In the genomic region with DNA sequence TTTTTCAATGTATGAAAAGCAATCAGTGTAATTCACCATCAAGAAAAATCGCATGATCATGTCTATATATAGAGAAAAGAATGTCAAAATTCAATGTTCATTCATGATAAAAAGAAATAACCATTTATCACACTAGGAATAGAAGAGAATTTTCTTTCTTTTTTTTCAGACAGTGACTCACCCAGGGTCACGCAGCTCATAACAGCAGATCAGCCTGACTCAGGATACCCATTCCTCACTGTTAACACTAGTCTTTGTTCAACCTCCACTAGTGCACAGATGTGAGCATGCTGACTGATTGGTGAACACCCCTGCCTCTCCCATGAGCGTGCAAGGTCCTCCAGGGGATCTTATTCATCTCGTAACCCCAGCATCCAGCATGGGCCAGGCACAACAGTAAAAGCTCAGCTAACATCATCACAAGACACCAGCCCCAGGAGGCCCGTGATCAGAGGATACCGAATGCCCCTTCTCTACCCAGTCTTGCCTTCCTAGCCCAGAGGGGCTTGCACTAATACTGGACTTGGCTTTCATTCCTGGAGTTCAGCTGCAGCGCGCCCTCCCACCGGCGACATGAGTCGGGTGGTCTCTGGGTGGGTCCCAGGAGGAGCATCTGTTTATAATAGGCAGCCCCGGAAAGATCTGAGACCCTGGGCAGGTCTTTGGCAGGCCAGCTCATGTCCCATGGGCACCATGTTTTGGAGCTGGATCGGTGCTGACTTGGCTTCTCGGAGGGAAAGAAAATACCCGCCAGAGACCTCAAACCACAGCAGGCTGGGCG, we compare ENCODE assay signal across 24 cellular contexts.
"Had no signal": no experiment of that assay in that cellular context is flagged by ENCODE, and none has a peak within 500 bp of the region (broad histone marks: within the 10 kb centered on the region; RNA-seq: fewer than 3 reads in every experiment).

No MANE protein-coding gene starts in this region.

- H3K27ac ChIP-seq: adrenal gland, ascending aorta, body of pancreas, KMS-11, Peyer's patch, WERI-Rb-1 had no signal

- H3K27ac Mint-ChIP-seq: activated CD8-positive, alpha-beta T cell treated with anti-CD3 and anti-CD28 coated beads, Interleukin-2, amount 10 ng/mL, durations not matched to agents 7 days and 5 days; activated naive CD8-positive, alpha-beta T cell treated with anti-CD3 and anti-CD28 coated beads, Interleukin-2, amount 10 ng/mL, durations not matched to agents 7 days and 5 days had no signal

- H3K36me3 ChIP-seq: adrenal gland, ascending aorta, Peyer's patch, WERI-Rb-1 had no signal

- H3K4me3 Mint-ChIP-seq: activated CD8-positive, alpha-beta T cell treated with anti-CD3 and anti-CD28 coated beads, Interleukin-2, amount 10 ng/mL, durations not matched to agents 7 days and 5 days; activated naive CD8-positive, alpha-beta T cell treated with anti-CD3 and anti-CD28 coated beads, Interleukin-2, amount 10 ng/mL, durations not matched to agents 7 days and 5 days; central memory CD8-positive, alpha-beta T cell had no signal

- ATAC-seq: activated CD8-positive, alpha-beta T cell treated with anti-CD3 and anti-CD28 coated beads, Interleukin-2, amount 10 ng/mL, durations not matched to agents 7 days and 5 days; body of pancreas had no signal

- H3K4me3 ChIP-seq: adrenal gland, ascending aorta, body of pancreas, Peyer's patch had no signal

- H3K4me1 ChIP-seq: adrenal gland, ascending aorta, body of pancreas, Peyer's patch had no signal

- DNase-seq: activated CD4-positive, alpha-beta T cell treated with anti-CD3 and anti-CD28 coated beads for 48 hours; activated CD4-positive, alpha-beta T cell treated with anti-CD3 and anti-CD28 coated beads, Interleukin-2, amount 50 U/mL, for 4 hours; activated CD4-positive, CD25-positive, alpha-beta regulatory T cell treated with anti-CD3 and anti-CD28 coated beads, Interleukin-2, amount 50 U/mL, for 72 hours; activated CD8-positive, alpha-beta memory T cell treated with anti-CD3 and anti-CD28 coated beads, Interleukin-2, amount 50 U/mL, for 48 hours; activated CD8-positive, alpha-beta T cell treated with anti-CD3 and anti-CD28 coated beads, Interleukin-2, amount 10 ng/mL, durations not matched to agents 7 days and 5 days; activated naive CD4-positive, alpha-beta T cell treated with anti-CD3 and anti-CD28 coated beads, Interleukin-2, amount 50 U/mL, for 16 hours; activated naive CD8-positive, alpha-beta T cell treated with anti-CD3 and anti-CD28 coated beads, Interleukin-2, amount 10 ng/mL, durations not matched to agents 7 days and 5 days; activated T-cell treated with anti-CD3 and anti-CD28 coated beads, Interleukin-2, amount 50 U/mL, for 1 hour; adrenal gland; body of pancreas; MV-4-11; NCI-H1092 treated with DMSO at 0.1 percent for 48 hours; NCI-H1417 treated with DMSO at 0.1 percent for 48 hours; NCI-H1694 treated with DMSO at 0.1 percent for 48 hours; NCI-H2029 treated with DMSO at 0.1 percent for 48 hours; NCI-H510A treated with DMSO at 0.1 percent for 48 hours; NCI-H69; Peyer's patch; SK-N-SH; T-helper 1 cell; WERI-Rb-1 had no signal

- H3K9me3 ChIP-seq: adrenal gland, ascending aorta, body of pancreas, Peyer's patch, SK-N-SH had no signal

- H3K27me3 Mint-ChIP-seq: activated naive CD8-positive, alpha-beta T cell treated with anti-CD3 and anti-CD28 coated beads, Interleukin-2, amount 10 ng/mL, durations not matched to agents 7 days and 5 days; central memory CD8-positive, alpha-beta T cell had no signal

- H3K4me1 Mint-ChIP-seq: activated naive CD8-positive, alpha-beta T cell treated with anti-CD3 and anti-CD28 coated beads, Interleukin-2, amount 10 ng/mL, durations not matched to agents 7 days and 5 days; central memory CD8-positive, alpha-beta T cell had no signal

- H3K27me3 ChIP-seq: adrenal gland, ascending aorta, body of pancreas, Peyer's patch had no signal
